ENCODE assay signal across 19 cellular contexts in genomic region chr2:216761809-216762208, GRCh38.
DNase-seq lines count a peak whose midpoint lies in the region; ATAC-seq, FAIRE-seq and TF ChIP-seq lines count a peak whose summit lies in the region.
"Had no signal": no experiment of that assay in that cellular context is flagged by ENCODE, and none has a peak within 500 bp of the region (broad histone marks: within the 10 kb centered on the region; RNA-seq: fewer than 3 reads in every experiment).

No MANE protein-coding gene starts in this region.

- H3K79me2 ChIP-seq in K562 (ENCODE audit: control insufficient read depth, insufficient read depth, low read length) (no peaks in the 10 kb centered on the region), osteoblast (ENCODE audit: insufficient read depth, low read length) (no peaks in the 10 kb centered on the region)

- H3K9me3 ChIP-seq in A549 (0 out of 3 replicates have a peak, but pooled peaks cover 2% of the 10 kb centered on the region), K562 (replicated peaks; ENCODE audit: control insufficient read depth, insufficient read depth, low read depth, low read length) (no peaks in the 10 kb centered on the region), osteoblast (ENCODE audit: low read depth, low read length) (no peaks in the 10 kb centered on the region), thyroid gland (no peaks in the 10 kb centered on the region)
- H3K9me3 ChIP-seq: Caco-2, HAP-1 had no signal

- POLR2A ChIA-PET in A549 (lab: Yijun Ruan, JAX) (no interaction called here), K562 (lab: Yijun Ruan, JAX) (no interaction called here), HEK293T (lab: Yijun Ruan, JAX) (no interaction called here)

- H3K4me1 ChIP-seq in A549 = no peaks in the 10 kb centered on the region
- H3K4me1 ChIP-seq in K562 (replicated peaks in 1 of 2; ENCODE audit: control insufficient read depth in 2 of 2, insufficient read depth in 2 of 2, low read length in 2 of 2) = peaks cover 7 to 12% of the 10 kb centered on the region in 2 experiments; a peak in 4 of 5 replicates
- H3K4me1 ChIP-seq in osteoblast (ENCODE audit: insufficient read depth, low read length) = no peaks in the 10 kb centered on the region
- peaks cover 57 to 63% of the 10 kb centered on the region in 2 donors for H3K4me1 ChIP-seq in thyroid gland
- H3K4me1 ChIP-seq: Caco-2, HAP-1 had no signal

- intact Hi-C loops in K562 (cut with micrococcal nuclease) = no loop called here
- intact Hi-C loops in thyroid gland (cut with DNase I) = no loop called here

- H3K27ac Mint-ChIP-seq in activated T-cell treated with anti-CD3 and anti-CD28 coated beads, Interleukin-2, amount 50 U/mL, for 72 hours = no peak overlapping the region
- H3K27ac Mint-ChIP-seq: CD4-positive, alpha-beta T cell; IgD-negative memory B cell had no signal

- H3K27ac ChIP-seq in A549 (no peak overlapping the region), K562 (ENCODE audit: extremely low read depth, low read depth, low read length) (no peak overlapping the region), osteoblast (ENCODE audit: low read depth, low read length) (no peak overlapping the region), thyroid gland (peak overlapping the region; percentile 43 to 91 (median 85))
- H3K27ac ChIP-seq: C4-2B, GM23248, HL-60 had no signal

- DNase-seq in A549 (ENCODE audit: low read depth in 1 of 2, low spot score in 1 of 2) = no peak
- DNase-seq in K562 (ENCODE audit: extremely low read depth in 1 of 4, low spot score in 3 of 4) = no peak
- peak; percentile 60 for DNase-seq in osteoblast (ENCODE audit: insufficient read length, low spot score, missing footprints)
- DNase-seq in thyroid gland = no peak
- no peak for DNase-seq in activated T-cell treated with anti-CD3 and anti-CD28 coated beads, Interleukin-2, amount 50 U/mL, for 72 hours
- DNase-seq in HEK293T (ENCODE audit: extremely low spot score) = no peak
- DNase-seq: AML-193; Caco-2; CD4-positive, alpha-beta T cell; GM23248 had no signal

- WGBS in A549 (ENCODE audit: missing lambda C conversion rate) = 16% methylated on average over 3 of the region's 3 CpGs
- WGBS in K562 (ENCODE audit: insufficient coverage, low coverage, missing lambda C conversion rate) = 7% methylated on average over 3 of the region's 3 CpGs
- WGBS in thyroid gland, 2 donors = 92% methylated on average over 3 of the region's 3 CpGs

- no peaks in the 10 kb centered on the region for H3K36me3 Mint-ChIP-seq in activated T-cell treated with anti-CD3 and anti-CD28 coated beads, Interleukin-2, amount 50 U/mL, for 72 hours (ENCODE audit: insufficient read depth in 2 of 2)
- H3K36me3 Mint-ChIP-seq: IgD-negative memory B cell had no signal

- H2AFZ ChIP-seq in K562 (ENCODE audit: low read depth, low read length) (no peak overlapping the region), osteoblast (ENCODE audit: low read length) (no peak overlapping the region)
- H2AFZ ChIP-seq: GM23248 had no signal

- H3K4me3 ChIP-seq in A549 (no peak overlapping the region), K562 (no peak overlapping the region), osteoblast (ENCODE audit: insufficient read depth, low read length) (no peak overlapping the region), thyroid gland (replicated peaks in 1 of 3) (no peak overlapping the region)
- H3K4me3 ChIP-seq: GM23248, HAP-1 had no signal

- no peak overlapping the region for H3K4me3 Mint-ChIP-seq in activated T-cell treated with anti-CD3 and anti-CD28 coated beads, Interleukin-2, amount 50 U/mL, for 72 hours
- H3K4me3 Mint-ChIP-seq: CD4-positive, alpha-beta T cell; IgD-negative memory B cell had no signal

- H3K9ac ChIP-seq in K562 (ENCODE audit: insufficient read depth in 1 of 2, low read depth in 2 of 2, low read length in 2 of 2) = no peak overlapping the region
- H3K9ac ChIP-seq: GM23248 had no signal

- in situ Hi-C loops in K562 (cut with MboI) = no loop called here

- no peak for TF ChIP-seq RAD21 in A549 (conservative IDR thresholded peaks at IDR 0.05 in 1 of 2, IDR thresholded peaks at IDR 0.05 in 1 of 2)
- TF ChIP-seq RAD21 in K562 (CRISPR knock-in tag; conservative IDR thresholded peaks at IDR 0.05 in 1 of 2, IDR thresholded peaks at IDR 0.05 in 1 of 2) = no peak

- FAIRE-seq in A549 (lab: Jason Lieb, UNC) = no peak
- FAIRE-seq in K562 (lab: Jason Lieb, UNC) = no peak
- FAIRE-seq: D721Med, G401.6, GM12891, GM19239 had no signal

- H4K20me1 ChIP-seq in K562 (replicated peaks; ENCODE audit: control insufficient read depth, insufficient read depth, low read length) (no peaks in the 10 kb centered on the region), osteoblast (ENCODE audit: insufficient read depth, low read length) (no peaks in the 10 kb centered on the region)

- no TSS peak for BruUV-seq in K562 (replicated peaks; lab: Mats Ljungman, UMichigan)

- TF ChIP-seq POLR2A in A549 (IDR thresholded peaks at IDR 0.05; ENCODE audit: low read length) (no peak), K562 (conservative IDR thresholded peaks at IDR 0.05) (no peak), thyroid gland (IDR thresholded peaks at IDR 0.05) (no peak)

- TF ChIP-seq EP300 in A549 (IDR thresholded peaks at IDR 0.05) (no peak), K562 (IDR thresholded peaks at IDR 0.05; ENCODE audit: low read length) (no peak)

- H3K27me3 Mint-ChIP-seq in activated T-cell treated with anti-CD3 and anti-CD28 coated beads, Interleukin-2, amount 50 U/mL, for 72 hours (ENCODE audit: low read depth) = peaks cover 17% of the 10 kb centered on the region

- no peak for TF ChIP-seq CTCF in A549 (IDR thresholded peaks at IDR 0.05)
- TF ChIP-seq CTCF in K562 (IDR thresholded peaks at IDR 0.05 in 2 of 3, conservative IDR thresholded peaks at IDR 0.05 in 1 of 3; ENCODE audit: insufficient read depth in 2 of 3, low read depth in 1 of 3, low read length in 3 of 3) = no peak
- no peak for TF ChIP-seq CTCF in osteoblast (IDR thresholded peaks at IDR 0.05; ENCODE audit: extremely low read depth, low read depth, low read length)
- no peak for TF ChIP-seq CTCF in thyroid gland (IDR thresholded peaks at IDR 0.05)

- H3K4me2 ChIP-seq in A549 = no peak overlapping the region
- no peak overlapping the region for H3K4me2 ChIP-seq in K562 (ENCODE audit: insufficient read depth, low read length)
- no peak overlapping the region for H3K4me2 ChIP-seq in osteoblast (ENCODE audit: insufficient read depth, low read length)

- H3K9me3 Mint-ChIP-seq in activated T-cell treated with anti-CD3 and anti-CD28 coated beads, Interleukin-2, amount 50 U/mL, for 72 hours = no peaks in the 10 kb centered on the region
- H3K9me3 Mint-ChIP-seq: CD4-positive, alpha-beta T cell had no signal

- no peaks in the 10 kb centered on the region for H3K9me1 ChIP-seq in K562 (ENCODE audit: control insufficient read depth, insufficient read depth, low read length)

- ATAC-seq in A549 (no peak), K562 (no peak), GM19328 (IDR thresholded peaks at IDR 0.05; ENCODE audit: unreplicated experiment) (no peak)
- no peak for ATAC-seq in activated T-cell treated with anti-CD3 and anti-CD28 coated beads, Interleukin-2, amount 50 U/mL, for 72 hours (replicated peaks in 1 of 2)

- no peaks in the 10 kb centered on the region for H3K36me3 ChIP-seq in K562 (ENCODE audit: control insufficient read depth, insufficient read depth, low read length)
- H3K36me3 ChIP-seq in osteoblast (ENCODE audit: insufficient read depth, low read length) = no peaks in the 10 kb centered on the region
- H3K36me3 ChIP-seq in thyroid gland = no peaks in the 10 kb centered on the region
- H3K36me3 ChIP-seq: HAP-1 had no signal

- H3K4me1 Mint-ChIP-seq in activated T-cell treated with anti-CD3 and anti-CD28 coated beads, Interleukin-2, amount 50 U/mL, for 72 hours (ENCODE audit: low read depth) = no peaks in the 10 kb centered on the region
- H3K4me1 Mint-ChIP-seq: IgD-negative memory B cell had no signal

- CTCF ChIA-PET in A549 (lab: Yijun Ruan, JAX) = no interaction called here
- CTCF ChIA-PET in K562 (lab: Yijun Ruan, JAX; ENCODE audit: low intra/inter-chr PET ratio) = no interaction called here
- CTCF ChIA-PET in HEK293T (lab: Yijun Ruan, JAX) = no interaction called here

- H3K27me3 ChIP-seq in K562 (ENCODE audit: control insufficient read depth in 2 of 2, insufficient read depth in 2 of 2, low read length in 2 of 2) (peaks cover 3 to 5% of the 10 kb centered on the region in 2 experiments; a peak in 2 of 5 replicates), osteoblast (ENCODE audit: insufficient read depth, low read length) (peaks cover 32% of the 10 kb centered on the region), thyroid gland (no peaks in the 10 kb centered on the region)

TF ChIP-seq in A549, 52 proteins besides CTCF, POLR2A, EP300 and RAD21:
- TF ChIP-seq RARB (CRISPR knock-in tag; IDR thresholded peaks at IDR 0.05) (no peak), MAFK (IDR thresholded peaks at IDR 0.05; ENCODE audit: partially characterized antibody) (peak; percentile 45), HDAC2 (IDR thresholded peaks at IDR 0.05) (no peak)

TF ChIP-seq in K562, 482 proteins besides CTCF, POLR2A, EP300 and RAD21:
- no peak for TF ChIP-seq ZNF740 (CRISPR knock-in tag; IDR thresholded peaks at IDR 0.05)
- no peak for TF ChIP-seq ZNF740 (tag; IDR thresholded peaks at IDR 0.05)
- peak; percentile 54 for TF ChIP-seq ZNF316 (IDR thresholded peaks at IDR 0.05)

TF ChIP-seq in HEK293T, 16 proteins besides CTCF, POLR2A, EP300 and RAD21 (continues in another document):
- no peak for TF ChIP-seq FOXM1 (IDR thresholded peaks at IDR 0.05; ENCODE audit: borderline replicate concordance)
- no peak for TF ChIP-seq SP1 (IDR thresholded peaks at IDR 0.05)
- no peak for TF ChIP-seq FOXA1 (IDR thresholded peaks at IDR 0.05)
- no peak for TF ChIP-seq FOXK2 (IDR thresholded peaks at IDR 0.05)
- TF ChIP-seq BHLHE40 (IDR thresholded peaks at IDR 0.05; ENCODE audit: borderline replicate concordance) = no peak
- no peak for TF ChIP-seq CTBP1 (IDR thresholded peaks at IDR 0.05; ENCODE audit: borderline replicate concordance)
- no peak for TF ChIP-seq HDGF (IDR thresholded peaks at IDR 0.05; ENCODE audit: borderline replicate concordance)
- TF ChIP-seq SUZ12 (IDR thresholded peaks at IDR 0.05) = no peak
- TF ChIP-seq NFRKB (IDR thresholded peaks at IDR 0.05) = no peak
- no peak for TF ChIP-seq LEF1 (IDR thresholded peaks at IDR 0.05; ENCODE audit: borderline replicate concordance)
- no peak for TF ChIP-seq ARNT (IDR thresholded peaks at IDR 0.05)
- TF ChIP-seq L3MBTL2 (conservative IDR thresholded peaks at IDR 0.05) = no peak
- TF ChIP-seq ZNF384 (IDR thresholded peaks at IDR 0.05) = no peak
- no peak for TF ChIP-seq TARDBP (IDR thresholded peaks at IDR 0.05)
- TF ChIP-seq PKNOX1 (IDR thresholded peaks at IDR 0.05) = no peak

Comparison
In these comparisons a context has a peak if more than half of its experiments do, and no peak if none do; other contexts are left out.
1. H3K27ac ChIP-seq: peak in thyroid gland (3 of 3); none in A549 (0 of 2), K562 (single experiment) and osteoblast (single experiment).
2. Of the 35 proteins assayed by ChIP-seq in both K562 and A549: peak only in K562: none; only in A549: MAFK; in both: none; in neither: 34.